Comparison of ENCODE assay signal across 8 cellular contexts in the genomic region with DNA sequence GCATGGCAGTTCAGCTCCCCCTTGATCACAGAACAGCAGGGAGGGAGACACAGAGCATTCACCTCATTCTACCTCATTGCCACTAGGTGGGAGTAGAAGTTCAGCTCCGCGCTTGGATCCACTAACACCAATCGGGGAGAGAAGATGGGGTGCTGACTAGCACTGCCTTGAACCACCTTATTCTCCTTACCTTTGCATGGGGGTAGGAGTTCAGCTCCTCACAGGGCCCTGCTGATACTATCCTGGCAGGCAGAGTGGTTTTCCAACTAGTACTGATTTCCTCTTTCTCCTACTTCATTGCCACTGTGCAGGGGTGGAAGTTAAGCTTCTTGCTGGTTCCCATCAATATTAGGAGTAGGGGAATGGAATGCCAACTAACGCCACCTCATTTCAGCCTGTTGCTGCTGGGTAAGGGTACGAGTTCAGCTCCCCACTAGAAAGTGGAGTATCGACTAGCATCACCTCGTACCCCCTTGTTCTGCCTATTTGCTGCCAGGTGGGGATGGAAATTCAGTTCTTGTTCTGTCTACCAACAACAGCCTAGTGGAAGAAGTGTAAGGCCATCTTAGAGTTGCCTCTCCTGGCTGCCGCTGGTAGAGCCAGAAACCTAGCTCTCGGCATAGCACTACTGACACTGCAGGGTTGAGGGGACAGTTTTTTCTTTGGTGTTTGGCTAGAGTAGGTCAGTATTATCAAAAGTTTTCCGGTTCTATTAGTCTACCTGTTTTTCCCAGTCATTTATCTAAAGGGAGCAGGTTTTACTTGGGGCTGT.
DNase-seq lines count a peak whose midpoint lies in the region; ATAC-seq and FAIRE-seq lines count a peak whose summit lies in the region.

No MANE protein-coding gene starts in this region.

- no peak overlapping the region for H3K27ac Mint-ChIP-seq in activated naive CD4-positive, alpha-beta T cell treated with anti-CD3 and anti-CD28 coated beads for 36 hours
- no peak overlapping the region for H3K27ac Mint-ChIP-seq in CD4-positive, alpha-beta memory T cell

- H3K27me3 Mint-ChIP-seq in activated naive CD4-positive, alpha-beta T cell treated with anti-CD3 and anti-CD28 coated beads for 36 hours (ENCODE audit: low read depth): no peaks in the 10 kb centered on the region
- peaks cover 1 to 4% of the 10 kb centered on the region in 2 donors for H3K27me3 Mint-ChIP-seq in CD4-positive, alpha-beta memory T cell

- H3K4me1 Mint-ChIP-seq in activated naive CD4-positive, alpha-beta T cell treated with anti-CD3 and anti-CD28 coated beads for 36 hours (ENCODE audit: low read depth): no peaks in the 10 kb centered on the region
- H3K4me1 Mint-ChIP-seq in CD4-positive, alpha-beta memory T cell: no peaks in the 10 kb centered on the region

- H3K4me3 Mint-ChIP-seq in activated naive CD4-positive, alpha-beta T cell treated with anti-CD3 and anti-CD28 coated beads for 36 hours: no peak overlapping the region
- H3K4me3 Mint-ChIP-seq in CD4-positive, alpha-beta memory T cell: no peak overlapping the region

- no peaks in the 10 kb centered on the region for H3K36me3 ChIP-seq in CD4-positive, alpha-beta memory T cell (ENCODE audit: insufficient read depth, low read length)

- no peaks in the 10 kb centered on the region for H3K9me3 ChIP-seq in CD4-positive, alpha-beta memory T cell (ENCODE audit: control insufficient read depth in 1 of 2, low read length in 2 of 2)

- DNase-seq in activated naive CD4-positive, alpha-beta T cell treated with anti-CD3 and anti-CD28 coated beads for 36 hours: peak; percentile 40
- DNase-seq in activated naive CD4-positive, alpha-beta T cell treated with anti-CD3 and anti-CD28 coated beads, Interleukin-2, amount 50 U/mL, for 16 hours: no peak
- DNase-seq in HTR-8/SVneo (ENCODE audit: insufficient read length, low spot score): peak; percentile 29
- DNase-seq in RKO (ENCODE audit: low spot score): peak; percentile 64
- peak; percentile 71 for DNase-seq in ecto neural progenitor cell (ENCODE audit: low spot score)
- peak; percentile 83 for DNase-seq in medulla oblongata (ENCODE audit: extremely low spot score)
- DNase-seq in CD4-positive, alpha-beta memory T cell: no peak

- intact Hi-C loops in activated naive CD4-positive, alpha-beta T cell treated with anti-CD3 and anti-CD28 coated beads for 36 hours (cut with micrococcal nuclease): loop anchor here (2.0 to 5.0 kb wide), 2 partner anchors 550 to 1754 kb away; no protein-coding TSS in a partner anchor
- intact Hi-C loops in CD4-positive, alpha-beta memory T cell (cut with micrococcal nuclease): no loop called here

- no peaks in the 10 kb centered on the region for H3K4me1 ChIP-seq in CD4-positive, alpha-beta memory T cell (ENCODE audit: insufficient read depth, low read length)

- POLR2A ChIA-PET in CD4-positive, alpha-beta memory T cell (lab: Charles Lee; ENCODE audit: partially characterized antibody): no interaction called here

- peaks cover 4% of the 10 kb centered on the region for H3K27me3 ChIP-seq in CD4-positive, alpha-beta memory T cell (ENCODE audit: insufficient read depth, low read length)

- CTCF ChIA-PET in activated naive CD4-positive, alpha-beta T cell treated with anti-CD3 and anti-CD28 coated beads for 36 hours (lab: Charles Lee): interaction anchor here (0.6 to 1.8 kb wide), 9 partner anchors 9 to 729 kb away, joined by 3 to 6 read pairs (median 4); no protein-coding TSS in a partner anchor
- CTCF ChIA-PET in CD4-positive, alpha-beta memory T cell (lab: Charles Lee; ENCODE audit: partially characterized antibody): interaction anchor here (0.9 to 1.2 kb wide), 2 partner anchors 8 to 14 kb away, joined by 3 read pairs; no protein-coding TSS in a partner anchor

- FAIRE-seq in HTR-8/SVneo (lab: Jason Lieb, UNC): peak; percentile 44

- H3K4me3 ChIP-seq in CD4-positive, alpha-beta memory T cell (ENCODE audit: low read length in 2 of 2): no peak overlapping the region

- H3K27ac ChIP-seq in CD4-positive, alpha-beta memory T cell (ENCODE audit: low read depth, low read length): no peak overlapping the region

- H3K9me3 Mint-ChIP-seq in activated naive CD4-positive, alpha-beta T cell treated with anti-CD3 and anti-CD28 coated beads for 36 hours: no peaks in the 10 kb centered on the region
- peaks cover 0 to 3% (median 0%) of the 10 kb centered on the region in 8 donors for H3K9me3 Mint-ChIP-seq in CD4-positive, alpha-beta memory T cell

- H3K36me3 Mint-ChIP-seq in activated naive CD4-positive, alpha-beta T cell treated with anti-CD3 and anti-CD28 coated beads for 36 hours (ENCODE audit: low read depth): no peaks in the 10 kb centered on the region
- H3K36me3 Mint-ChIP-seq in CD4-positive, alpha-beta memory T cell: no peaks in the 10 kb centered on the region

- ATAC-seq in GM21717 (IDR thresholded peaks at IDR 0.05; ENCODE audit: unreplicated experiment): peak; percentile 86

Comparison
In these comparisons a context has a peak if more than half of its experiments do, and no peak if none do; other contexts are left out.
1. DNase-seq: peak in activated naive CD4-positive, alpha-beta T cell treated with anti-CD3 and anti-CD28 coated beads for 36 hours (single experiment), HTR-8/SVneo (single experiment), RKO (single experiment), ecto neural progenitor cell (single experiment) and medulla oblongata (single experiment); none in activated naive CD4-positive, alpha-beta T cell treated with anti-CD3 and anti-CD28 coated beads, Interleukin-2, amount 50 U/mL, for 16 hours (single experiment) and CD4-positive, alpha-beta memory T cell (0 of 5).